ENCODE assay signal across 8 cellular contexts in genomic region chr12:120944645-120945217, GRCh38. TPM values are rescaled to one million over a fixed set of nuclear protein-coding genes. Genes with fewer than 3 reads are reported as not detected.
DNase-seq lines count a peak whose midpoint lies in the region; ATAC-seq and TF ChIP-seq lines count a peak whose summit lies in the region.

No MANE protein-coding gene starts in this region.

- intact Hi-C loops in Caco-2 (cut with micrococcal nuclease; ENCODE audit: unreplicated experiment) = loop anchor here (1.0 to 2.0 kb wide), 3 partner anchors 18 to 65 kb away; partner anchors contain the start of gene HNF1A
- intact Hi-C loops in ascending aorta (cut with DNase I) = no loop called here

- POLR2A ChIA-PET in Caco-2 (lab: Charles Lee) = no interaction called here

- H3K9me3 ChIP-seq in Caco-2 = no peaks in the 10 kb centered on the region
- no peaks in the 10 kb centered on the region for H3K9me3 ChIP-seq in ascending aorta

- H3K4me3 Mint-ChIP-seq in Caco-2 (ENCODE audit: unreplicated experiment) (peak overlapping the region; percentile 6), immature natural killer cell (no peak overlapping the region)

- H3K4me1 Mint-ChIP-seq in Caco-2 (ENCODE audit: low read depth, unreplicated experiment) (peaks cover 6% of the 10 kb centered on the region), immature natural killer cell (no peaks in the 10 kb centered on the region)

- H3K27me3 Mint-ChIP-seq in Caco-2 (ENCODE audit: insufficient read depth, unreplicated experiment) = no peaks in the 10 kb centered on the region
- peaks cover 0 to 3% (median 0%) of the 10 kb centered on the region in 3 donors for H3K27me3 Mint-ChIP-seq in immature natural killer cell (ENCODE audit: low read depth in 3 of 3)

- H3K36me3 Mint-ChIP-seq in Caco-2 (ENCODE audit: insufficient read depth, unreplicated experiment) (peaks cover 5% of the 10 kb centered on the region), immature natural killer cell (no peaks in the 10 kb centered on the region)

- H3K36me3 ChIP-seq in Caco-2 (ENCODE audit: control insufficient read depth, insufficient read depth, low read length) (no peaks in the 10 kb centered on the region), ascending aorta (no peaks in the 10 kb centered on the region)

- no peaks in the 10 kb centered on the region for H3K9me3 Mint-ChIP-seq in Caco-2 (ENCODE audit: unreplicated experiment)
- no peaks in the 10 kb centered on the region for H3K9me3 Mint-ChIP-seq in immature natural killer cell

- H3K27ac Mint-ChIP-seq in Caco-2 (ENCODE audit: unreplicated experiment) (peak overlapping the region; percentile 40), immature natural killer cell (no peak overlapping the region)

- H3K4me3 ChIP-seq in Caco-2 (ENCODE audit: low read depth, low read length) (no peak overlapping the region), ascending aorta (no peak overlapping the region)

- CTCF ChIA-PET in Caco-2 (lab: Charles Lee) = interaction anchor here (0.7 kb wide), 2 partner anchors 36 to 272 kb away, joined by 3 read pairs; no protein-coding TSS in a partner anchor

- H3K4me1 ChIP-seq in Caco-2 = peaks cover 11% of the 10 kb centered on the region
- H3K4me1 ChIP-seq in ascending aorta = no peaks in the 10 kb centered on the region

- no peak overlapping the region for H3K27ac ChIP-seq in ascending aorta

- TF ChIP-seq CTCF in Caco-2 (IDR thresholded peaks at IDR 0.05; ENCODE audit: insufficient read depth in 1 of 2, low read depth in 1 of 2, low read length in 1 of 2, severe bottlenecking in 1 of 2, unreplicated experiment in 1 of 2) (peak; percentile 81 to 87), ascending aorta (IDR thresholded peaks at IDR 0.05) (peak; percentile 35 to 56 (median 43))

- H3K27me3 ChIP-seq in Caco-2 (replicated peaks; ENCODE audit: control insufficient read depth, insufficient read depth, low read length) = no peaks in the 10 kb centered on the region
- no peaks in the 10 kb centered on the region for H3K27me3 ChIP-seq in ascending aorta

- no TSS peak for BruUV-seq in Caco-2 (replicated peaks; lab: Mats Ljungman, UMichigan)

- ATAC-seq in GM18873 (IDR thresholded peaks at IDR 0.05; ENCODE audit: low FRiP score, unreplicated experiment) = no peak
- no peak for ATAC-seq in HG02759 (IDR thresholded peaks at IDR 0.05; ENCODE audit: unreplicated experiment)

- DNase-seq in Caco-2 = peak; percentile 69 to 83
- peak in 39 of 76 experiments; percentile 9 to 55 (median 24) for DNase-seq in HUDEP-2 (lab: John Stamatoyannopoulos, UW; ENCODE audit: unreplicated experiment in 76 of 76)
- DNase-seq in T-helper 2 cell = peak; percentile 21 to 63 (median 43)
- peak in 1 of 2 donors; percentile 67 for DNase-seq in ascending aorta (ENCODE audit: low spot score in 2 of 2)
- DNase-seq in immature natural killer cell = peak; percentile 46 to 52 (median 46)
- DNase-seq in stimulated activated CD4-positive, alpha-beta T cell treated with anti-CD3 and anti-CD28 coated beads, Interleukin-4, amount 100 ng/mL, for 24 hours = peak; percentile 74

RNA-seq across cellular contexts. Expression of gene HNF1A, which starts 33.6 kb away (rescaled TPM):
- total RNA-seq in Caco-2 (2022) (37.1 and 41.2 TPM in 2 replicates), ascending aorta (not detected)
- polyA plus RNA-seq in immature natural killer cell = not detected

RNA-seq across cellular contexts. Expression of gene SPPL3, which starts 40.6 kb away (rescaled TPM):
- total RNA-seq in Caco-2 (2022) = 63.4 and 65.6 TPM in 2 replicates
- 20.4 TPM for total RNA-seq in ascending aorta
- polyA plus RNA-seq in immature natural killer cell = 10 to 100 TPM; 10.2 to 18.8 (median 15.6) TPM

Comparison
In these comparisons a context has a peak if more than half of its experiments do, and no peak if none do; other contexts are left out.
1. RNA of gene HNF1A, which starts 33.6 kb away (total RNA-seq): 37.1 to 41.2 TPM in Caco-2; not detected in ascending aorta (single experiment); every median in the first group is over 10 times any median in the second.